In the genomic region with DNA sequence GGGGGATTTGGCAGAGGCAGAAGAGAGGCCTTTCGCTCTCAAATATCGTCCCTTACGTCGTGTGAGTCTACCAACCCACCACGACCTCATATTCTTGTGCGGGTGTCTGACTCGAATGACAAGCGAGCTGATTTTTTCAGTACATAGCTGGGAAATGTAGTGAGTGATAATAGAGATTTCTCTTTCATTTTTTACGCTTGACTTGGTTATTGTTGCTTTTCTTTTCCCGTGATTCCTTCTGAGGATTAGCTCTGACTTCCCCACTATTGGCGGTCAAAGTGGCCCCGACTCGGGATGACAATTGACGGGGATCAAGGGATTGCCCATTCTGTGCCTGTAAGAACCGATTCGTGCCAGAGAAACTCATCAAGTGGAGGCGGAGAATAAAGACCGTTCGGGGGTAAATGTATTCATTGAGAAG, we compare ENCODE assay signal across 10 cellular contexts. TPM values are rescaled to one million over a fixed set of nuclear protein-coding genes. Genes with fewer than 3 reads are reported as not detected.
DNase-seq lines count a peak whose midpoint lies in the region; ATAC-seq and TF ChIP-seq lines count a peak whose summit lies in the region.
"Had no signal": no experiment of that assay in that cellular context is flagged by ENCODE, and none has a peak within 500 bp of the region (broad histone marks: within the 10 kb centered on the region; RNA-seq: fewer than 3 reads in every experiment).

No MANE protein-coding gene starts in this region.

- no peak for TF ChIP-seq POLR2A in upper lobe of left lung (IDR thresholded peaks at IDR 0.05)

- 2 to 3% methylated on average over 19 of the region's 19 CpGs for WGBS in heart right ventricle, 2 donors
- WGBS in upper lobe of left lung, 2 donors: 5 to 7% methylated on average over 18 to 19 of the region's 19 CpGs

- H3K9me3 ChIP-seq in heart right ventricle (no peaks in the 10 kb centered on the region), ascending aorta (no peaks in the 10 kb centered on the region), lower lobe of right lung (no peaks in the 10 kb centered on the region), upper lobe of left lung (no peaks in the 10 kb centered on the region)

- no peak for TF ChIP-seq EP300 in upper lobe of left lung (IDR thresholded peaks at IDR 0.05)

- ATAC-seq in heart right ventricle: no peak
- ATAC-seq in lower lobe of right lung: no peak
- no peak for ATAC-seq in upper lobe of left lung (ENCODE audit: low FRiP score in 2 of 2)

- H3K36me3 ChIP-seq in heart right ventricle: no peaks in the 10 kb centered on the region
- no peaks in the 10 kb centered on the region for H3K36me3 ChIP-seq in ascending aorta
- H3K36me3 ChIP-seq in lower lobe of right lung: no peaks in the 10 kb centered on the region
- H3K36me3 ChIP-seq in upper lobe of left lung: no peaks in the 10 kb centered on the region

- peak overlapping the region in 9 of 10 donors; percentile 21 to 95 (median 68) for H3K4me3 ChIP-seq in heart right ventricle
- peak overlapping the region; percentile 68 to 79 for H3K4me3 ChIP-seq in ascending aorta
- peak overlapping the region; percentile 82 for H3K4me3 ChIP-seq in lower lobe of right lung
- peak overlapping the region in 3 of 4 donors; percentile 50 to 66 (median 62) for H3K4me3 ChIP-seq in upper lobe of left lung

- DNase-seq in heart right ventricle (no peak), cardiac septum (ENCODE audit: low spot score) (no peak), ascending aorta (ENCODE audit: low spot score in 2 of 2) (no peak), lower lobe of right lung (no peak), upper lobe of left lung (no peak), head of caudate nucleus (no peak), AG20443 (ENCODE audit: low spot score) (no peak)
- DNase-seq in activated CD4-positive, CD25-positive, alpha-beta regulatory T cell (lab: John Stamatoyannopoulos, UW): no peak

- peaks cover 14 to 54% (median 48%) of the 10 kb centered on the region in 9 donors for H3K4me1 ChIP-seq in heart right ventricle
- H3K4me1 ChIP-seq in ascending aorta: peaks cover 4 to 18% of the 10 kb centered on the region in 2 donors
- H3K4me1 ChIP-seq in lower lobe of right lung: peaks cover 44% of the 10 kb centered on the region
- peaks cover 42 to 53% (median 47%) of the 10 kb centered on the region in 4 donors for H3K4me1 ChIP-seq in upper lobe of left lung

- intact Hi-C loops in heart right ventricle (cut with DNase I) (loop anchor here in 5 of 10 donors (10.0 kb wide), 2 partner anchors 376 to 406 kb away; no protein-coding TSS in a partner anchor), cardiac septum (cut with DNase I) (loop anchor here (5.0 to 10.0 kb wide), 3 partner anchors 48 to 376 kb away; a partner anchor contains a TSS), ascending aorta (cut with DNase I) (loop anchor here (5.0 to 10.0 kb wide), 3 partner anchors 38 to 366 kb away; a partner anchor contains a TSS), lower lobe of right lung (cut with DNase I) (loop anchor here (10.0 kb wide), 1 partner anchor 376 kb away; no protein-coding TSS in a partner anchor), head of caudate nucleus (cut with DNase I) (loop anchor here (5.0 kb wide), 1 partner anchor 48 kb away; a partner anchor contains a TSS)

- H3K27ac ChIP-seq in heart right ventricle: no peak overlapping the region
- H3K27ac ChIP-seq in ascending aorta: no peak overlapping the region
- no peak overlapping the region for H3K27ac ChIP-seq in lower lobe of right lung
- no peak overlapping the region for H3K27ac ChIP-seq in upper lobe of left lung

- peaks cover 28 to 99% (median 93%) of the 10 kb centered on the region in 7 donors for H3K27me3 ChIP-seq in heart right ventricle
- H3K27me3 ChIP-seq in ascending aorta: peaks cover 7% of the 10 kb centered on the region
- H3K27me3 ChIP-seq in lower lobe of right lung (ENCODE audit: low read depth): peaks cover 94% of the 10 kb centered on the region
- H3K27me3 ChIP-seq in upper lobe of left lung: peaks cover 0 to 53% (median 34%) of the 10 kb centered on the region in 4 donors

- TF ChIP-seq CTCF in heart right ventricle (IDR thresholded peaks at IDR 0.05) (no peak), ascending aorta (IDR thresholded peaks at IDR 0.05) (no peak), lower lobe of right lung (IDR thresholded peaks at IDR 0.05) (no peak), upper lobe of left lung (IDR thresholded peaks at IDR 0.05) (no peak)

RNA-seq across cellular contexts. Expression of a gene that starts 44.3 kb away (rescaled TPM):
- total RNA-seq in heart right ventricle (10 to 100 TPM; 34.5 to 57.9 (median 42.3) TPM), cardiac septum (53.4 TPM), ascending aorta (78.7 TPM), lower lobe of right lung (63.8 TPM), upper lobe of left lung (10 to 100 TPM; 13.6 to 90.9 (median 49.9) TPM)
- 10 to 100 TPM; 17.3 to 19.5 TPM for polyA plus RNA-seq in heart right ventricle

RNA-seq across cellular contexts. Expression of a gene that starts 47.0 kb away (rescaled TPM):
- total RNA-seq in heart right ventricle: not detected
- not detected for polyA plus RNA-seq in heart right ventricle
- 0.08 TPM for total RNA-seq in cardiac septum
- not detected for total RNA-seq in ascending aorta
- total RNA-seq in lower lobe of right lung: not detected
- not detected for total RNA-seq in upper lobe of left lung
- total RNA-seq: activated CD8-positive, alpha-beta memory T cell treated with anti-CD3 and anti-CD28 coated beads for 36 hours; HT1080 had no signal
